15 cellular contexts compared by ENCODE assay signal in the genomic region with DNA sequence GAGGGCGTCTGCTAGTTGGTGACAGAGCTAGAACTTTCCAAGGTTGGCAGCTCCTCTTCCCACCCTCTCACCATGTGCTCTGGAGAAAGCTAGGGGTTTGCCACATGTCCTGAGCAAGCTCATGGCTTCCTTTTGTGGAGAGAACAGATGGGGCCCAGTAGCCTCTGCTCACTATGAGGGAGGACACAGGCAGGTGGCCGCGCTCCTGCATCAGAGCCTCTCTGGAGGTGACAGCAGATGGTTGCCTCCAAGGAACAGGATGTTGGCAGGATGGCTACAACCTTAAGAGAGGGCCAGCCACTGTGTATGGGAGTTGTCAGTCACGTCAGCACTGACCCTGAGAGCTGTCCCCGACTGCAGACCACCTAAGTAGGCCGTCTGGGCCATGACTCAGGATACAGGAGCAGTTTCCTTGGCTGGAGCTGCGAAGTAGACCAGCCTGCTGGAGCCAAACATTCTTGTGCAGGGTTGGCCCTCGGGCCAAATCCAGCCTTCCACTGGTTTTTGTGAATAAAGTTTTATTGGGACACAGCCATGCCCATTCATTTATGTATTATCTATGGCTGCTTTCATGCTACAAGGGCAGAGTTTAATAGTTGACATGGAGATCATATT. TPM values are rescaled to one million over a fixed set of nuclear protein-coding genes. Genes with fewer than 3 reads are reported as not detected.
DNase-seq lines count a peak whose midpoint lies in the region; ATAC-seq and TF ChIP-seq lines count a peak whose summit lies in the region.
"Had no signal": no experiment of that assay in that cellular context is flagged by ENCODE, and none has a peak within 500 bp of the region (broad histone marks: within the 10 kb centered on the region; RNA-seq: fewer than 3 reads in every experiment).

No MANE protein-coding gene starts in this region.

- no peak overlapping the region for H3K27ac ChIP-seq in spleen
- no peak overlapping the region for H3K27ac ChIP-seq in effector memory CD4-positive, alpha-beta T cell (ENCODE audit: insufficient read depth, low read length, poor library complexity, severe bottlenecking)
- H3K27ac ChIP-seq: GM23248 had no signal

- H3K4me3 ChIP-seq in spleen, result no peak overlapping the region
- no peak overlapping the region for H3K4me3 ChIP-seq in effector memory CD4-positive, alpha-beta T cell (ENCODE audit: insufficient read depth, low read depth, low read length, poor library complexity, severe bottlenecking)
- H3K4me3 ChIP-seq: GM23248 had no signal

- no peaks in the 10 kb centered on the region for H3K4me1 ChIP-seq in spleen
- no peaks in the 10 kb centered on the region for H3K4me1 ChIP-seq in effector memory CD4-positive, alpha-beta T cell (ENCODE audit: control insufficient read depth, insufficient read depth, low read length, poor library complexity, severe bottlenecking)

- intact Hi-C loops in spleen (cut with DNase I; ENCODE audit: low total_unique reads), result no loop called here

- TF ChIP-seq CTCF in spleen (IDR thresholded peaks at IDR 0.05 in 8 of 11, conservative IDR thresholded peaks at IDR 0.05 in 3 of 11), result no peak

- peaks cover 0 to 7% (median 0%) of the 10 kb centered on the region in 7 donors for H3K27me3 ChIP-seq in spleen (replicated peaks in 1 of 7)
- no peaks in the 10 kb centered on the region for H3K27me3 ChIP-seq in effector memory CD4-positive, alpha-beta T cell (replicated peaks; ENCODE audit: control insufficient read depth, insufficient read depth, low read length, poor library complexity, severe bottlenecking)

- DNase-seq in ELF-1 (ENCODE audit: low read depth, low spot score) (peak; percentile 22), NCI-H524 (lab: John Stamatoyannopoulos, UW) (peak; percentile 31 to 57), cerebellar cortex (ENCODE audit: low spot score) (peak; percentile 65), spleen (peak; percentile 39)
- DNase-seq in activated CD4-positive, alpha-beta T cell treated with anti-CD3 and anti-CD28 coated beads, Interleukin-2, amount 50 U/mL, for 48 hours, result no peak
- DNase-seq in effector memory CD4-positive, alpha-beta T cell, result no peak
- DNase-seq: ACHN; CD4-positive, alpha-beta T cell; DND-41; GM23248; H9 had no signal

- no peaks in the 10 kb centered on the region for H3K36me3 ChIP-seq in spleen
- H3K36me3 ChIP-seq in effector memory CD4-positive, alpha-beta T cell (ENCODE audit: control insufficient read depth, insufficient read depth, low read length), result no peaks in the 10 kb centered on the region

- ATAC-seq in HG02884 (IDR thresholded peaks at IDR 0.05; ENCODE audit: unreplicated experiment), result no peak

- peaks cover 0 to 7% (median 0%) of the 10 kb centered on the region in 8 donors for H3K9me3 ChIP-seq in spleen
- H3K9me3 ChIP-seq in effector memory CD4-positive, alpha-beta T cell (ENCODE audit: control insufficient read depth, low read length), result no peaks in the 10 kb centered on the region

- 73 to 80% (median 77%) methylated on average over 4 to 8 of the region's 8 CpGs for WGBS in spleen, 5 donors

- TF ChIP-seq POLR2A in spleen (IDR thresholded peaks at IDR 0.05), result no peak

RNA-seq across cellular contexts. Expression of gene SGSM1, which starts 28.0 kb away (rescaled TPM):
- total RNA-seq in spleen, result 1 to 10 TPM in 3 of 7 donors, under 1 TPM in 4; 0.37 to 1.3 (median 0.70) TPM
- under 1 TPM; 0.16 to 0.33 (median 0.22) TPM for polyA plus RNA-seq in spleen
- total RNA-seq: A172, GM23248 had no signal
- polyA plus RNA-seq: GM23248 had no signal

RNA-seq across cellular contexts. Expression of gene PIWIL3, which starts 59.5 kb away (rescaled TPM):
- not detected for total RNA-seq in spleen
- polyA plus RNA-seq in spleen, result not detected
- total RNA-seq: A172; CD4-positive, alpha-beta T cell; GM23248; HT-29 had no signal
- polyA plus RNA-seq: GM23248, IgD-negative memory B cell had no signal

Comparison
In these comparisons a context has a peak if more than half of its experiments do, and no peak if none do; other contexts are left out.
1. DNase-seq: peak in ELF-1 (single experiment), NCI-H524 (2 of 2), cerebellar cortex (single experiment) and spleen (single experiment); none in activated CD4-positive, alpha-beta T cell treated with anti-CD3 and anti-CD28 coated beads, Interleukin-2, amount 50 U/mL, for 48 hours (0 of 2) and effector memory CD4-positive, alpha-beta T cell (0 of 3).